ENCODE assay signal across 1 cellular context in the genomic region with DNA sequence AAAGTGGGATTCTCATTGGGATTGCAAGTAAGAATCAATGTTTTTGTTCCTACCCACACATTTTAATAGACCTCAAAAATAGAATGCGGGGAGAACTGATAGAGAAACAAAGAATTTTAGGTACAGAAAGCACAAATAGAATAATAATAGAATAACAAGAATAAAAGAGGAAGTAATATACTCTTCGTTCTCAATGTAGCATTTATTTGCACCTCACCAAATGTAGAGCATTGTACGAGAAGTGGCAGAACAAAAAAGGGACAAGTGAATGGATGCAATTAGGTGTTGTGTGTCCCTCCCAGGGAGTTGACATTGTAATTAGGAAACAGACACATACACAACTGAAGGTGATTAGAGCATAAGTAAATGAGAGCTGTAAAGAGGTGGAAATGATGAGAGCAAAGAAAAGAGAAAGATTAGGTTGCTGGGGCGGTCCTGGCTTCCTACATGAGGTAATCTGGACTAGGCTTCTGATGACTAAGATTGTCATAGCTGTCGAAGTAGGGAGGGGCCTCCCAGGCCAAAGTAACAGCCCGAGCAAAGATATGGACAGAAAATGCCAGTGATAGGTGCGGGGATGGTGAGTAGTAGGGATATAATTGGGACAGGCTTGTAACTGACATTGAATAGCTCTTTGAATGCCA.
TF ChIP-seq lines count a peak whose summit lies in the region.

No MANE protein-coding gene starts in this region.

TF ChIP-seq in K562, 482 proteins besides CTCF, POLR2A, EP300 and RAD21 (continues in another document):
- TF ChIP-seq CREM (IDR thresholded peaks at IDR 0.05; ENCODE audit: low read depth) (peak; percentile 45), ZNF445 (CRISPR knock-in tag; IDR thresholded peaks at IDR 0.05; ENCODE audit: low read depth) (no peak), SMARCE1 (IDR thresholded peaks at IDR 0.05) (peak; percentile 59), ZNF77 (CRISPR knock-in tag; IDR thresholded peaks at IDR 0.05) (no peak), FOSL1 (tag; conservative IDR thresholded peaks at IDR 0.05) (peak; percentile 69), MAFG (tag; conservative IDR thresholded peaks at IDR 0.05) (no peak), ATF7 (IDR thresholded peaks at IDR 0.05) (peak; percentile 71), JUND (IDR thresholded peaks at IDR 0.05; ENCODE audit: borderline replicate concordance, low read depth, low read length) (peak; percentile 84), JUND (tag; IDR thresholded peaks at IDR 0.05; ENCODE audit: borderline replicate concordance, low read depth, low read length) (peak; percentile 65; the same call in 1 of the 3 replicates), ZSCAN29 (IDR thresholded peaks at IDR 0.05) (no peak), ZNF785 (CRISPR knock-in tag; IDR thresholded peaks at IDR 0.05) (no peak), ZEB2 (IDR thresholded peaks at IDR 0.05) (0 out of 2 replicates have a peak, but pooled peaks have one; percentile 41), MEIS2 (IDR thresholded peaks at IDR 0.05; ENCODE audit: partially characterized antibody) (peak; percentile 17), SRSF7 (optimal IDR thresholded peaks at IDR 0.05; ENCODE audit: low read depth, low read length) (no peak), ARID1B (IDR thresholded peaks at IDR 0.05) (peak; percentile 54), SMARCA4 (IDR thresholded peaks at IDR 0.05) (peak; percentile 43; the same call in 1 of the 2 replicates), FOXA3 (CRISPR knock-in tag; conservative IDR thresholded peaks at IDR 0.05 in 1 of 2, IDR thresholded peaks at IDR 0.05 in 1 of 2) (no peak), KLF10 (CRISPR knock-in tag; IDR thresholded peaks at IDR 0.05) (no peak), DPF2 (IDR thresholded peaks at IDR 0.05) (peak; percentile 63), BRCA1 (IDR thresholded peaks at IDR 0.05) (no peak), BRCA1 (CRISPR knock-in tag; IDR thresholded peaks at IDR 0.05) (no peak), NCOR1 (IDR thresholded peaks at IDR 0.05) (0 out of 2 replicates have a peak, but pooled peaks have one; percentile 13), ZNF174 (CRISPR knock-in tag; IDR thresholded peaks at IDR 0.05) (no peak), JUNB (CRISPR knock-in tag; conservative IDR thresholded peaks at IDR 0.05) (no peak), CTBP1 (IDR thresholded peaks at IDR 0.05; ENCODE audit: borderline replicate concordance) (peak; percentile 45; the same call in 1 of the 2 replicates), MTA2 (IDR thresholded peaks at IDR 0.05; ENCODE audit: low read depth) (no peak), ZNF780A (CRISPR knock-in tag; IDR thresholded peaks at IDR 0.05) (no peak), BMI1 (IDR thresholded peaks at IDR 0.05; ENCODE audit: low read length) (no peak), KDM1A (IDR thresholded peaks at IDR 0.05) (peak; percentile 10 to 48; a peak in 1 of 4 replicates), TAL1 (IDR thresholded peaks at IDR 0.05) (no peak), EP400 (IDR thresholded peaks at IDR 0.05) (peak; percentile 41; the same call in 1 of the 2 replicates), GTF2E2 (tag; IDR thresholded peaks at IDR 0.05) (no peak), SREBF2 (CRISPR knock-in tag; IDR thresholded peaks at IDR 0.05) (no peak), CBX1 (IDR thresholded peaks at IDR 0.05; ENCODE audit: low read depth) (no peak), RFX5 (IDR thresholded peaks at IDR 0.05; ENCODE audit: low read depth, low read length) (no peak), ZNF584 (CRISPR knock-in tag; IDR thresholded peaks at IDR 0.05; ENCODE audit: low read depth) (no peak), ZNF717 (CRISPR knock-in tag; IDR thresholded peaks at IDR 0.05) (no peak), EWSR1 (IDR thresholded peaks at IDR 0.05; ENCODE audit: borderline replicate concordance, low read depth, partially characterized antibody) (no peak), TBL1XR1 (IDR thresholded peaks at IDR 0.05; ENCODE audit: low read length in 2 of 2) (no peak), RCOR1 (IDR thresholded peaks at IDR 0.05; ENCODE audit: borderline replicate concordance in 1 of 2, low read depth in 2 of 2, low read length in 2 of 2) (peak in 1 of 2 experiments; percentile 70; a peak in 1 of 4 replicates), BHLHE40 (IDR thresholded peaks at IDR 0.05; ENCODE audit: low read length) (no peak), PHF8 (IDR thresholded peaks at IDR 0.05; ENCODE audit: borderline replicate concordance, low read length) (no peak), ZBTB1 (CRISPR knock-in tag; IDR thresholded peaks at IDR 0.05; ENCODE audit: borderline replicate concordance, low read depth) (no peak), MEF2A (IDR thresholded peaks at IDR 0.05; ENCODE audit: control insufficient read depth, low read depth, low read length) (no peak)
- TF ChIP-seq, protein P1, sequence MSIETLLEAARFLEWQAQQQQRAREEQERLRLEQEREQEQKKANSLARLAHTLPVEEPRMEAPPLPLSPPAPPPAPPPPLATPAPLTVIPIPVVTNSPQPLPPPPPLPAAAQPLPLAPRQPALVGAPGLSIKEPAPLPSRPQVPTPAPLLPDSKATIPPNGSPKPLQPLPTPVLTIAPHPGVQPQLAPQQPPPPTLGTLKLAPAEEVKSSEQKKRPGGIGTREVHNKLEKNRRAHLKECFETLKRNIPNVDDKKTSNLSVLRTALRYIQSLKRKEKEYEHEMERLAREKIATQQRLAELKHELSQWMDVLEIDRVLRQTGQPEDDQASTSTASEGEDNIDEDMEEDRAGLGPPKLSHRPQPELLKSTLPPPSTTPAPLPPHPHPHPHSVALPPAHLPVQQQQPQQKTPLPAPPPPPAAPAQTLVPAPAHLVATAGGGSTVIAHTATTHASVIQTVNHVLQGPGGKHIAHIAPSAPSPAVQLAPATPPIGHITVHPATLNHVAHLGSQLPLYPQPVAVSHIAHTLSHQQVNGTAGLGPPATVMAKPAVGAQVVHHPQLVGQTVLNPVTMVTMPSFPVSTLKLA (conservative IDR thresholded peaks at IDR 0.05) = peak in 1 of 2 experiments; percentile 32; a peak in 1 of 4 replicates
- TF ChIP-seq, protein P2, sequence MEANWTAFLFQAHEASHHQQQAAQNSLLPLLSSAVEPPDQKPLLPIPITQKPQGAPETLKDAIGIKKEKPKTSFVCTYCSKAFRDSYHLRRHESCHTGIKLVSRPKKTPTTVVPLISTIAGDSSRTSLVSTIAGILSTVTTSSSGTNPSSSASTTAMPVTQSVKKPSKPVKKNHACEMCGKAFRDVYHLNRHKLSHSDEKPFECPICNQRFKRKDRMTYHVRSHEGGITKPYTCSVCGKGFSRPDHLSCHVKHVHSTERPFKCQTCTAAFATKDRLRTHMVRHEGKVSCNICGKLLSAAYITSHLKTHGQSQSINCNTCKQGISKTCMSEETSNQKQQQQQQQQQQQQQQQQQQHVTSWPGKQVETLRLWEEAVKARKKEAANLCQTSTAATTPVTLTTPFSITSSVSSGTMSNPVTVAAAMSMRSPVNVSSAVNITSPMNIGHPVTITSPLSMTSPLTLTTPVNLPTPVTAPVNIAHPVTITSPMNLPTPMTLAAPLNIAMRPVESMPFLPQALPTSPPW (CRISPR knock-in tag; IDR thresholded peaks at IDR 0.05) = peak; percentile 59
- TF ChIP-seq, protein P3, sequence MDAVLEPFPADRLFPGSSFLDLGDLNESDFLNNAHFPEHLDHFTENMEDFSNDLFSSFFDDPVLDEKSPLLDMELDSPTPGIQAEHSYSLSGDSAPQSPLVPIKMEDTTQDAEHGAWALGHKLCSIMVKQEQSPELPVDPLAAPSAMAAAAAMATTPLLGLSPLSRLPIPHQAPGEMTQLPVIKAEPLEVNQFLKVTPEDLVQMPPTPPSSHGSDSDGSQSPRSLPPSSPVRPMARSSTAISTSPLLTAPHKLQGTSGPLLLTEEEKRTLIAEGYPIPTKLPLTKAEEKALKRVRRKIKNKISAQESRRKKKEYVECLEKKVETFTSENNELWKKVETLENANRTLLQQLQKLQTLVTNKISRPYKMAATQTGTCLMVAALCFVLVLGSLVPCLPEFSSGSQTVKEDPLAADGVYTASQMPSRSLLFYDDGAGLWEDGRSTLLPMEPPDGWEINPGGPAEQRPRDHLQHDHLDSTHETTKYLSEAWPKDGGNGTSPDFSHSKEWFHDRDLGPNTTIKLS (IDR thresholded peaks at IDR 0.05; ENCODE audit: borderline replicate concordance, low read depth) = no peak
- TF ChIP-seq, protein P4, sequence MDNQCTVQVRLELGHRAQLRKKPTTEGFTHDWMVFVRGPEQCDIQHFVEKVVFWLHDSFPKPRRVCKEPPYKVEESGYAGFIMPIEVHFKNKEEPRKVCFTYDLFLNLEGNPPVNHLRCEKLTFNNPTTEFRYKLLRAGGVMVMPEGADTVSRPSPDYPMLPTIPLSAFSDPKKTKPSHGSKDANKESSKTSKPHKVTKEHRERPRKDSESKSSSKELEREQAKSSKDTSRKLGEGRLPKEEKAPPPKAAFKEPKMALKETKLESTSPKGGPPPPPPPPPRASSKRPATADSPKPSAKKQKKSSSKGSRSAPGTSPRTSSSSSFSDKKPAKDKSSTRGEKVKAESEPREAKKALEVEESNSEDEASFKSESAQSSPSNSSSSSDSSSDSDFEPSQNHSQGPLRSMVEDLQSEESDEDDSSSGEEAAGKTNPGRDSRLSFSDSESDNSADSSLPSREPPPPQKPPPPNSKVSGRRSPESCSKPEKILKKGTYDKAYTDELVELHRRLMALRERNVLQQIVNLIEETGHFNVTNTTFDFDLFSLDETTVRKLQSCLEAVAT (IDR thresholded peaks at IDR 0.05) = no peak
- TF ChIP-seq, protein P5, sequence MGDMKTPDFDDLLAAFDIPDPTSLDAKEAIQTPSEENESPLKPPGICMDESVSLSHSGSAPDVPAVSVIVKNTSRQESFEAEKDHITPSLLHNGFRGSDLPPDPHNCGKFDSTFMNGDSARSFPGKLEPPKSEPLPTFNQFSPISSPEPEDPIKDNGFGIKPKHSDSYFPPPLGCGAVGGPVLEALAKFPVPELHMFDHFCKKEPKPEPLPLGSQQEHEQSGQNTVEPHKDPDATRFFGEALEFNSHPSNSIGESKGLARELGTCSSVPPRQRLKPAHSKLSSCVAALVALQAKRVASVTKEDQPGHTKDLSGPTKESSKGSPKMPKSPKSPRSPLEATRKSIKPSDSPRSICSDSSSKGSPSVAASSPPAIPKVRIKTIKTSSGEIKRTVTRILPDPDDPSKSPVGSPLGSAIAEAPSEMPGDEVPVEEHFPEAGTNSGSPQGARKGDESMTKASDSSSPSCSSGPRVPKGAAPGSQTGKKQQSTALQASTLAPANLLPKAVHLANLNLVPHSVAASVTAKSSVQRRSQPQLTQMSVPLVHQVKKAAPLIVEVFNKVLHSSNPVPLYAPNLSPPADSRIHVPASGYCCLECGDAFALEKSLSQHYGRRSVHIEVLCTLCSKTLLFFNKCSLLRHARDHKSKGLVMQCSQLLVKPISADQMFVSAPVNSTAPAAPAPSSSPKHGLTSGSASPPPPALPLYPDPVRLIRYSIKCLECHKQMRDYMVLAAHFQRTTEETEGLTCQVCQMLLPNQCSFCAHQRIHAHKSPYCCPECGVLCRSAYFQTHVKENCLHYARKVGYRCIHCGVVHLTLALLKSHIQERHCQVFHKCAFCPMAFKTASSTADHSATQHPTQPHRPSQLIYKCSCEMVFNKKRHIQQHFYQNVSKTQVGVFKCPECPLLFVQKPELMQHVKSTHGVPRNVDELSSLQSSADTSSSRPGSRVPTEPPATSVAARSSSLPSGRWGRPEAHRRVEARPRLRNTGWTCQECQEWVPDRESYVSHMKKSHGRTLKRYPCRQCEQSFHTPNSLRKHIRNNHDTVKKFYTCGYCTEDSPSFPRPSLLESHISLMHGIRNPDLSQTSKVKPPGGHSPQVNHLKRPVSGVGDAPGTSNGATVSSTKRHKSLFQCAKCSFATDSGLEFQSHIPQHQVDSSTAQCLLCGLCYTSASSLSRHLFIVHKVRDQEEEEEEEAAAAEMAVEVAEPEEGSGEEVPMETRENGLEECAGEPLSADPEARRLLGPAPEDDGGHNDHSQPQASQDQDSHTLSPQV (IDR thresholded peaks at IDR 0.05) = 0 out of 2 replicates have a peak, but pooled peaks have one; percentile 32
- TF ChIP-seq, protein P6, sequence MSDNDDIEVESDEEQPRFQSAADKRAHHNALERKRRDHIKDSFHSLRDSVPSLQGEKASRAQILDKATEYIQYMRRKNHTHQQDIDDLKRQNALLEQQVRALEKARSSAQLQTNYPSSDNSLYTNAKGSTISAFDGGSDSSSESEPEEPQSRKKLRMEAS (CRISPR knock-in tag; IDR thresholded peaks at IDR 0.05) = no peak
- TF ChIP-seq, protein P7, sequence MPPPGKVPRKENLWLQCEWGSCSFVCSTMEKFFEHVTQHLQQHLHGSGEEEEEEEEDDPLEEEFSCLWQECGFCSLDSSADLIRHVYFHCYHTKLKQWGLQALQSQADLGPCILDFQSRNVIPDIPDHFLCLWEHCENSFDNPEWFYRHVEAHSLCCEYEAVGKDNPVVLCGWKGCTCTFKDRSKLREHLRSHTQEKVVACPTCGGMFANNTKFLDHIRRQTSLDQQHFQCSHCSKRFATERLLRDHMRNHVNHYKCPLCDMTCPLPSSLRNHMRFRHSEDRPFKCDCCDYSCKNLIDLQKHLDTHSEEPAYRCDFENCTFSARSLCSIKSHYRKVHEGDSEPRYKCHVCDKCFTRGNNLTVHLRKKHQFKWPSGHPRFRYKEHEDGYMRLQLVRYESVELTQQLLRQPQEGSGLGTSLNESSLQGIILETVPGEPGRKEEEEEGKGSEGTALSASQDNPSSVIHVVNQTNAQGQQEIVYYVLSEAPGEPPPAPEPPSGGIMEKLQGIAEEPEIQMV (tag; conservative IDR thresholded peaks at IDR 0.05; ENCODE audit: low read depth) = no peak
- TF ChIP-seq, protein P8, sequence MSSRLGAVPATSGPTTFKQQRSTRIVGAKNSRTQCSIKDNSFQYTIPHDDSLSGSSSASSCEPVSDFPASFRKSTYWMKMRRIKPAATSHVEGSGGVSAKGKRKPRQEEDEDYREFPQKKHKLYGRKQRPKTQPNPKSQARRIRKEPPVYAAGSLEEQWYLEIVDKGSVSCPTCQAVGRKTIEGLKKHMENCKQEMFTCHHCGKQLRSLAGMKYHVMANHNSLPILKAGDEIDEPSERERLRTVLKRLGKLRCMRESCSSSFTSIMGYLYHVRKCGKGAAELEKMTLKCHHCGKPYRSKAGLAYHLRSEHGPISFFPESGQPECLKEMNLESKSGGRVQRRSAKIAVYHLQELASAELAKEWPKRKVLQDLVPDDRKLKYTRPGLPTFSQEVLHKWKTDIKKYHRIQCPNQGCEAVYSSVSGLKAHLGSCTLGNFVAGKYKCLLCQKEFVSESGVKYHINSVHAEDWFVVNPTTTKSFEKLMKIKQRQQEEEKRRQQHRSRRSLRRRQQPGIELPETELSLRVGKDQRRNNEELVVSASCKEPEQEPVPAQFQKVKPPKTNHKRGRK (tag; IDR thresholded peaks at IDR 0.05) = no peak
- TF ChIP-seq, protein P9, sequence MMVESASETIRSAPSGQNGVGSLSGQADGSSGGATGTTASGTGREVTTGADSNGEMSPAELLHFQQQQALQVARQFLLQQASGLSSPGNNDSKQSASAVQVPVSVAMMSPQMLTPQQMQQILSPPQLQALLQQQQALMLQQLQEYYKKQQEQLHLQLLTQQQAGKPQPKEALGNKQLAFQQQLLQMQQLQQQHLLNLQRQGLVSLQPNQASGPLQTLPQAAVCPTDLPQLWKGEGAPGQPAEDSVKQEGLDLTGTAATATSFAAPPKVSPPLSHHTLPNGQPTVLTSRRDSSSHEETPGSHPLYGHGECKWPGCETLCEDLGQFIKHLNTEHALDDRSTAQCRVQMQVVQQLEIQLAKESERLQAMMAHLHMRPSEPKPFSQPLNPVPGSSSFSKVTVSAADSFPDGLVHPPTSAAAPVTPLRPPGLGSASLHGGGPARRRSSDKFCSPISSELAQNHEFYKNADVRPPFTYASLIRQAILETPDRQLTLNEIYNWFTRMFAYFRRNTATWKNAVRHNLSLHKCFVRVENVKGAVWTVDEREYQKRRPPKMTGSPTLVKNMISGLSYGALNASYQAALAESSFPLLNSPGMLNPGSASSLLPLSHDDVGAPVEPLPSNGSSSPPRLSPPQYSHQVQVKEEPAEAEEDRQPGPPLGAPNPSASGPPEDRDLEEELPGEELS (CRISPR knock-in tag; IDR thresholded peaks at IDR 0.05; ENCODE audit: borderline replicate concordance) = no peak
